ENCODE assay signal across 9 cellular contexts in the genomic region with DNA sequence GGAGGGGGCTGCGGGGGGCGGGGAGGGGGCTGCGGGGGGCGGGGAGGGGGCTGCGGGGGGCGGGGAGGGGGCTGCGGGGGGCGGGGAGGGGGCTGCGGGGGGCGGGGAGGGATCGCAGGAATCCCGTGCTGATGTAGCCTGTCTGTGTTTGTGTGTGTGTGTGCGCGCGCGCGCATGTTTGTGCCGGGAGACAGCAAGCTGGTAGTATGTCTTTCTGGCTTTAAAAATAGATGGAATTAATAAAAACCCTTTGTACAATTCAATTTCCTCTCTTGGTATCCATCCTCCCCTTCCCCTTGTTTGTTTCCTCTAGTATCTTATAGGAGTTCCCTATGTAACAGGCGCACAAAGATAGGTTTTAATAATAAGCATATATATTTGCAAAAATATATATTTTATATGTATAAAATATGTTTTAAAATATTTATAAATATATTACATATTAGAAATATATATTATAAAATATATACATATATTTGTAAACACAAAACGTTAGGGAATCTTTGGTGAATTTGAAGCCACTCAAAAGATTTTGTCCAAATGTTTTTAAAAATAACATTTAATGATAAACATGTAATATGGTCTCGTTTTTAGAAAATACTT. TPM values are rescaled to one million over a fixed set of nuclear protein-coding genes. Genes with fewer than 3 reads are reported as not detected.
DNase-seq lines count a peak whose midpoint lies in the region; ATAC-seq, FAIRE-seq and TF ChIP-seq lines count a peak whose summit lies in the region.
"Had no signal": no experiment of that assay in that cellular context is flagged by ENCODE, and none has a peak within 500 bp of the region (broad histone marks: within the 10 kb centered on the region; RNA-seq: fewer than 3 reads in every experiment).

No MANE protein-coding gene starts in this region.

- no peaks in the 10 kb centered on the region for H3K9me3 ChIP-seq in kidney (ENCODE audit: control insufficient read depth in 1 of 2, low read length in 2 of 2)
- no peaks in the 10 kb centered on the region for H3K9me3 ChIP-seq in transverse colon

- in situ Hi-C loops in brain microvascular endothelial cell (cut with HindIII; ENCODE audit: low pct_ligation_motif_present, low sequenced_read_pairs) (no loop called here), transverse colon (cut with MboI; ENCODE audit: low pct_ligation_motif_present in 1 of 4, low pct_unique_long_range_greater_than_20kb in 1 of 4, low sequenced_read_pairs in 3 of 4) (no loop called here)

- TF ChIP-seq EP300 in transverse colon (IDR thresholded peaks at IDR 0.05; ENCODE audit: low read depth) = no peak

- DNase-seq in NCI-H748 (lab: John Stamatoyannopoulos, UW; ENCODE audit: unreplicated experiment) (peak; percentile 43), NCI-H748 treated with DMSO at 0.1 percent for 48 hours (lab: John Stamatoyannopoulos, UW) (no peak), brain microvascular endothelial cell (no peak), kidney (peak; percentile 74), transverse colon (no peak)
- no peak for DNase-seq in stimulated activated naive CD8-positive, alpha-beta T cell treated with anti-CD3 and anti-CD28 coated beads, Interleukin-15, amount 100 ng/mL, for 72 hours
- DNase-seq: CD8-positive, alpha-beta T cell had no signal

- H3K27me3 Mint-ChIP-seq in stimulated activated naive CD8-positive, alpha-beta T cell treated with anti-CD3 and anti-CD28 coated beads, Interleukin-15, amount 100 ng/mL, for 72 hours = peaks cover 43% of the 10 kb centered on the region

- ATAC-seq in HG02642 (IDR thresholded peaks at IDR 0.05; ENCODE audit: poor library complexity, unreplicated experiment) = no peak
- ATAC-seq in stimulated activated naive CD8-positive, alpha-beta T cell treated with anti-CD3 and anti-CD28 coated beads, Interleukin-15, amount 100 ng/mL, for 72 hours = no peak
- ATAC-seq in HG03469 (IDR thresholded peaks at IDR 0.05; ENCODE audit: unreplicated experiment) = no peak
- ATAC-seq: CD8-positive, alpha-beta T cell had no signal

- TF ChIP-seq POLR2A in transverse colon (IDR thresholded peaks at IDR 0.05) = no peak

- H3K4me1 ChIP-seq in kidney (ENCODE audit: control insufficient read depth in 1 of 2, insufficient read depth in 1 of 2, low read depth in 1 of 2, low read length in 2 of 2) (no peaks in the 10 kb centered on the region), transverse colon (peaks cover 0 to 8% (median 3%) of the 10 kb centered on the region in 4 donors)

- H3K4me3 ChIP-seq in brain microvascular endothelial cell (ENCODE audit: low read depth, low read length) (peak overlapping the region; percentile 61), kidney (ENCODE audit: low read length in 2 of 2) (peak overlapping the region in 1 of 2 donors; percentile 60), transverse colon (peak overlapping the region in 3 of 4 donors; percentile 44 to 59 (median 48))

- no peaks in the 10 kb centered on the region for H3K9me3 Mint-ChIP-seq in stimulated activated naive CD8-positive, alpha-beta T cell treated with anti-CD3 and anti-CD28 coated beads, Interleukin-15, amount 100 ng/mL, for 72 hours
- H3K9me3 Mint-ChIP-seq: CD8-positive, alpha-beta T cell had no signal

- H3K27ac ChIP-seq in brain microvascular endothelial cell (no peak overlapping the region), kidney (ENCODE audit: low read depth in 2 of 2, low read length in 2 of 2) (no peak overlapping the region), transverse colon (peak overlapping the region; percentile 69 to 82 (median 74))

- TF ChIP-seq CTCF in brain microvascular endothelial cell (IDR thresholded peaks at IDR 0.05; ENCODE audit: low read depth, low read length, missing control alignments) (no peak), kidney (IDR thresholded peaks at IDR 0.05; ENCODE audit: borderline replicate concordance, extremely low read depth, insufficient read depth) (no peak), transverse colon (IDR thresholded peaks at IDR 0.05) (no peak)

- H3K4me1 Mint-ChIP-seq in stimulated activated naive CD8-positive, alpha-beta T cell treated with anti-CD3 and anti-CD28 coated beads, Interleukin-15, amount 100 ng/mL, for 72 hours = peaks cover 10% of the 10 kb centered on the region

- peaks cover 8% of the 10 kb centered on the region for H3K27me3 ChIP-seq in brain microvascular endothelial cell (replicated peaks)
- H3K27me3 ChIP-seq in transverse colon = no peaks in the 10 kb centered on the region

- H3K36me3 ChIP-seq in brain microvascular endothelial cell (replicated peaks) = no peaks in the 10 kb centered on the region
- H3K36me3 ChIP-seq in kidney (ENCODE audit: control insufficient read depth in 1 of 2, insufficient read depth in 2 of 2, low read length in 2 of 2) = no peaks in the 10 kb centered on the region
- no peaks in the 10 kb centered on the region for H3K36me3 ChIP-seq in transverse colon

- intact Hi-C loops in kidney (cut with DNase I) = no loop called here
- intact Hi-C loops in transverse colon (cut with DNase I; ENCODE audit: low total_unique reads) = no loop called here

- WGBS in transverse colon (ENCODE audit: low coverage in 1 of 2), 2 donors = 5 to 9% methylated on average over 6 to 11 of the region's 21 CpGs

- no peak overlapping the region for H3K9ac ChIP-seq in kidney (ENCODE audit: low read length in 2 of 2)

- FAIRE-seq in kidney (lab: Jason Lieb, UNC) = no peak

- no peak overlapping the region for H3K4me3 Mint-ChIP-seq in stimulated activated naive CD8-positive, alpha-beta T cell treated with anti-CD3 and anti-CD28 coated beads, Interleukin-15, amount 100 ng/mL, for 72 hours
- H3K4me3 Mint-ChIP-seq: CD8-positive, alpha-beta T cell had no signal

- no peak overlapping the region for H3K27ac Mint-ChIP-seq in stimulated activated naive CD8-positive, alpha-beta T cell treated with anti-CD3 and anti-CD28 coated beads, Interleukin-15, amount 100 ng/mL, for 72 hours
- H3K27ac Mint-ChIP-seq: CD8-positive, alpha-beta T cell had no signal

RNA-seq across cellular contexts. Expression of gene ARHGAP24, which starts 0.8 kb away (rescaled TPM):
- 94.7 TPM for total RNA-seq in kidney
- 78.1 TPM for polyA plus RNA-seq in kidney (ENCODE audit: insufficient read depth, low read depth, low replicate concordance)
- 10 to 100 TPM in 2 of 4 donors, 1 to 10 TPM in 2; 4.2 to 32.0 (median 12.6) TPM for total RNA-seq in transverse colon

Comparison
In these comparisons a context has a peak if more than half of its experiments do, and no peak if none do; other contexts are left out.
1. DNase-seq: peak in NCI-H748 (single experiment) and kidney (single experiment); none in NCI-H748 treated with DMSO at 0.1 percent for 48 hours (single experiment), brain microvascular endothelial cell (single experiment), transverse colon (single experiment) and stimulated activated naive CD8-positive, alpha-beta T cell treated with anti-CD3 and anti-CD28 coated beads, Interleukin-15, amount 100 ng/mL, for 72 hours (0 of 2).
2. H3K27ac ChIP-seq: peak in transverse colon (4 of 4); none in brain microvascular endothelial cell (single experiment) and kidney (0 of 2).